In the genomic region with DNA sequence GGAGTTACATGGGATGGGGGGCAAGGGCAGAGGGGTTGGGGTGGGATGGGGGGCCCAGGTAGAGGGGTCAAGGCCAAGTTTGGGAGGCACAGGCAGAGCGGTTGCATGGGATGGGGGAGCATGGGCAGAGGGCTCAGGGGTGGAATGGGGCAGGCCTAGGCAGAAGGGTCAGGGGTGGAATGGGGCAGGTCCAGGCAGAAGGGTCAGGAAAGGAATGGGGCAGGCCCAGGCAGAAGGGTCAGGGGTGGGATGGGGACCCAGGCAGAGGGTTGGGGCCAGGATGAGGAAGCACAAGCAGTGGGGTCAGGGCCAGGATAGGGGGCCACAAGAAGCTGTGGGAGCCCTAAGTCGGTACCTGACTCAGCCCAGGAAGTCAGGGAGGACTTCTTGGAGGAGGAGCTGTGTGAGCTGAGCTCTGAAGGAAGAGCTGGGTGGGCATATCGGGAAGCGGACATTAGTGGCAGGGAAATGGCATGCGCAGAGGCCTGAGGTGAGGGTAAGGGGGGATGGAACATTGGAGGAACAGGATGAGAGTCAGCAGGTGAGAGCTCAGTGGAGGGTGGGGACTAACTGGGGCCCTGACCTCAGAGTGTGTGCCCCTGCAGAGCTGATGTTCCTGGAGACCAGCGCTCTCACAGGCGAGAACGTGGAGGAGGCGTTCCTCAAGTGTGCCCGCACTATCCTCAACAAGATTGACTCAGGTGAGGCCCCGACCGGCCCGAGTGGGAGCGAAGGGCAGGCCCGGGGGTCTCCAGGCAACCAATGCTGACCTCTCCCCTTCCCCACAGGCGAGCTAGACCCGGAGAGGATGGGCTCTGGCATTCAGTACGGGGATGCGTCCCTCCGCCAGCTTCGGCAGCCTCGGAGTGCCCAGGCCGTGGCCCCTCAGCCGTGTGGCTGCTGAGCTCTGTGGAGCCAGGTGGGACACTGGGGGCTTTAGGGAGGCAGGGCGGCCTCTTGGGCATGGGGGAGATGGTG, we compare ENCODE assay signal across 26 cellular contexts. TPM values are rescaled to one million over a fixed set of nuclear protein-coding genes. Genes with fewer than 3 reads are reported as not detected.
A peak's percentile ranks its signal among the peaks of the same experiment; 100 is the strongest.
DNase-seq lines count a peak whose midpoint lies in the region; ATAC-seq and TF ChIP-seq lines count a peak whose summit lies in the region.
"Had no signal": no experiment of that assay in that cellular context is flagged by ENCODE, and none has a peak within 500 bp of the region (broad histone marks: within the 10 kb centered on the region; RNA-seq: fewer than 3 reads in every experiment).

No MANE protein-coding gene starts in this region.

- TF ChIP-seq RAD21 in IMR-90 (IDR thresholded peaks at IDR 0.05; ENCODE audit: low read length), result no peak

- no peaks in the 10 kb centered on the region for H3K27me3 ChIP-seq in IMR-90 (ENCODE audit: control insufficient read depth, insufficient read depth, low read length)
- H3K27me3 ChIP-seq in tibial artery, result no peaks in the 10 kb centered on the region
- H3K27me3 ChIP-seq: BLaER1 treated with 17β-estradiol and CSF1 and Interleukin-3, amounts not matched to agents 10 nM and 100 nM; heart left ventricle; suprapubic skin; vagina had no signal

- H2BK15ac ChIP-seq in IMR-90 (ENCODE audit: low read depth, low read length), result no peak overlapping the region

- no peak overlapping the region for H3K9ac ChIP-seq in IMR-90 (ENCODE audit: low read depth, low read length)
- H3K9ac ChIP-seq: BLaER1 treated with 17β-estradiol and CSF1 and Interleukin-3, amounts not matched to agents 10 nM and 100 nM had no signal

- CTCF ChIA-PET in activated naive CD4-positive, alpha-beta T cell treated with anti-CD3 and anti-CD28 coated beads, Interleukin-2, amount 10 ng/mL, durations not matched to agents 7 days and 5 days (lab: Charles Lee), result interaction anchor here (0.9 kb wide), 1 partner anchor 12 kb away, joined by 4 read pairs; a partner anchor contains a TSS
- CTCF ChIA-PET in IMR-90 (lab: Yijun Ruan, JAX), result no interaction called here

- no peak for TF ChIP-seq POLR2A in IMR-90 (IDR thresholded peaks at IDR 0.05; ENCODE audit: low read depth, low read length)

- no peaks in the 10 kb centered on the region for H4K20me1 ChIP-seq in IMR-90 (ENCODE audit: insufficient read depth, low read length)

- H3K4me1 ChIP-seq in IMR-90 (ENCODE audit: control insufficient read depth, insufficient read depth, low read length) (no peaks in the 10 kb centered on the region; the same call in 1 of the 2 replicates), tibial artery (peaks cover 0 to 20% (median 15%) of the 10 kb centered on the region in 4 donors)
- H3K4me1 ChIP-seq: heart left ventricle, suprapubic skin, vagina had no signal

- intact Hi-C loops in IMR-90 (cut with micrococcal nuclease), result no loop called here
- intact Hi-C loops in tibial artery (cut with DNase I; ENCODE audit: low total_unique reads), result no loop called here

- POLR2A ChIA-PET in IMR-90 (lab: Charles Lee; ENCODE audit: unreplicated experiment), result no interaction called here

- H2BK120ac ChIP-seq in IMR-90 (ENCODE audit: low read depth, low read length), result no peak overlapping the region

- no peak overlapping the region for H3K56ac ChIP-seq in IMR-90 (ENCODE audit: extremely low read depth, insufficient read depth, low read length)

- BruUV-seq in IMR-90 (replicated peaks; lab: Mats Ljungman, UMichigan), result no TSS peak

- H2AK5ac ChIP-seq in IMR-90 (ENCODE audit: low read depth, low read length), result no peak overlapping the region

- no peak overlapping the region for H2AFZ ChIP-seq in IMR-90 (replicated peaks; ENCODE audit: low read length, poor library complexity)

- H3K18ac ChIP-seq in IMR-90 (ENCODE audit: low read depth, low read length), result no peak overlapping the region

- no peak overlapping the region for H3K4me3 Mint-ChIP-seq in activated naive CD4-positive, alpha-beta T cell treated with anti-CD3 and anti-CD28 coated beads, Interleukin-2, amount 10 ng/mL, durations not matched to agents 7 days and 5 days
- no peak overlapping the region for H3K4me3 Mint-ChIP-seq in memory B cell
- H3K4me3 Mint-ChIP-seq: activated T-cell treated with anti-CD3 and anti-CD28 coated beads, Interleukin-2, amount 50 U/mL, for 24 hours had no signal

- H3K27me3 Mint-ChIP-seq in activated naive CD4-positive, alpha-beta T cell treated with anti-CD3 and anti-CD28 coated beads, Interleukin-2, amount 10 ng/mL, durations not matched to agents 7 days and 5 days, result no peaks in the 10 kb centered on the region
- H3K27me3 Mint-ChIP-seq in memory B cell, result no peaks in the 10 kb centered on the region
- H3K27me3 Mint-ChIP-seq: activated T-cell treated with anti-CD3 and anti-CD28 coated beads, Interleukin-2, amount 50 U/mL, for 24 hours had no signal

- H2BK5ac ChIP-seq in IMR-90 (ENCODE audit: low read depth, low read length, poor library complexity, severe bottlenecking), result no peak overlapping the region

- peaks cover 0 to 1% of the 10 kb centered on the region in 2 experiments; a peak in 1 of 4 replicates for H3K79me1 ChIP-seq in IMR-90 (ENCODE audit: low read depth in 1 of 2, low read length in 2 of 2)

- ATAC-seq in activated naive CD4-positive, alpha-beta T cell treated with anti-CD3 and anti-CD28 coated beads, Interleukin-2, amount 50 U/mL, for 72 hours, result no peak
- ATAC-seq in IMR-90 (ENCODE audit: low read depth) (no peak), memory B cell (ENCODE audit: low read depth) (no peak), HG03432 (IDR thresholded peaks at IDR 0.05; ENCODE audit: unreplicated experiment) (no peak)

- WGBS in IMR-90 (ENCODE audit: extremely low coverage in 2 of 2, insufficient read length in 1 of 2), 2 experiments, result 94% methylated on average over 5 of the region's 25 CpGs; no CpG with 5 or more reads in 1 of the 2 experiments

- no peak overlapping the region for H3K23ac ChIP-seq in IMR-90 (ENCODE audit: low read depth, low read length)

- H3K9me3 Mint-ChIP-seq in activated naive CD4-positive, alpha-beta T cell treated with anti-CD3 and anti-CD28 coated beads, Interleukin-2, amount 50 U/mL, for 72 hours, result no peaks in the 10 kb centered on the region
- no peaks in the 10 kb centered on the region for H3K9me3 Mint-ChIP-seq in activated naive CD4-positive, alpha-beta T cell treated with anti-CD3 and anti-CD28 coated beads, Interleukin-2, amount 10 ng/mL, durations not matched to agents 7 days and 5 days
- H3K9me3 Mint-ChIP-seq in memory B cell, result no peaks in the 10 kb centered on the region
- H3K9me3 Mint-ChIP-seq: activated T-cell treated with anti-CD3 and anti-CD28 coated beads, Interleukin-2, amount 50 U/mL, for 24 hours had no signal

- H4K8ac ChIP-seq in IMR-90 (ENCODE audit: low read depth in 2 of 2, low read length in 2 of 2), result no peak overlapping the region

- DNase-seq in activated naive CD4-positive, alpha-beta T cell treated with anti-CD3 and anti-CD28 coated beads, Interleukin-2, amount 50 U/mL, for 72 hours (ENCODE audit: low spot score in 2 of 2), result no peak
- no peak for DNase-seq in activated naive CD4-positive, alpha-beta T cell treated with anti-CD3 and anti-CD28 coated beads, Interleukin-2, amount 10 ng/mL, durations not matched to agents 7 days and 5 days
- DNase-seq in IMR-90, result no peak
- DNase-seq in memory B cell (ENCODE audit: low spot score in 2 of 2), result no peak
- no peak for DNase-seq in tibial artery
- no peak for DNase-seq in superior temporal gyrus (ENCODE audit: extremely low spot score)
- no peak for DNase-seq in HuH-7.5 (ENCODE audit: low spot score)
- DNase-seq: ACHN; activated CD4-positive, alpha-beta T cell treated with anti-CD3 and anti-CD28 coated beads, Interleukin-2, amount 50 U/mL, for 48 hours; activated naive CD4-positive, alpha-beta T cell treated with Interleukin-2 at 50 U/mL for 16 hours; activated T-cell treated with anti-CD3 and anti-CD28 coated beads, Interleukin-2, amount 50 U/mL, for 24 hours; HCEC 1CT; NCI-H1105; NCI-H2029; NCI-H226; NCI-H774; nucleus accumbens had no signal

- peaks cover 14% of the 10 kb centered on the region for H3K36me3 ChIP-seq in IMR-90 (ENCODE audit: control insufficient read depth, insufficient read depth, low read length)
- peaks cover 9 to 75% (median 26%) of the 10 kb centered on the region in 3 donors for H3K36me3 ChIP-seq in tibial artery

- H3K4me1 Mint-ChIP-seq in activated naive CD4-positive, alpha-beta T cell treated with anti-CD3 and anti-CD28 coated beads, Interleukin-2, amount 10 ng/mL, durations not matched to agents 7 days and 5 days, result peaks cover 4% of the 10 kb centered on the region
- H3K4me1 Mint-ChIP-seq in memory B cell, result peaks cover 22% of the 10 kb centered on the region

- H4K5ac ChIP-seq in IMR-90 (ENCODE audit: low read depth, low read length), result no peak overlapping the region

- no peak overlapping the region for H3K4me2 ChIP-seq in IMR-90 (ENCODE audit: low read depth, low read length)
- H3K4me2 ChIP-seq: BLaER1 treated with 17β-estradiol and CSF1 and Interleukin-3, amounts not matched to agents 10 nM and 100 nM had no signal

- H2AK9ac ChIP-seq in IMR-90 (replicated peaks; ENCODE audit: low read depth, low read length, poor library complexity), result peak overlapping the region; percentile 55

- H3K9me3 ChIP-seq in IMR-90 (ENCODE audit: control insufficient read depth, insufficient read depth, low read length) (no peaks in the 10 kb centered on the region), tibial artery (no peaks in the 10 kb centered on the region)
- H3K9me3 ChIP-seq: BLaER1 treated with 17β-estradiol and CSF1 and Interleukin-3, amounts not matched to agents 10 nM and 100 nM; heart left ventricle; suprapubic skin; vagina had no signal

- no peak overlapping the region for H3K4ac ChIP-seq in IMR-90 (ENCODE audit: low read depth, low read length)

- TF ChIP-seq CTCF in IMR-90 (conservative IDR thresholded peaks at IDR 0.05; ENCODE audit: low read depth, low read length), result no peak
- no peak for TF ChIP-seq CTCF in tibial artery (IDR thresholded peaks at IDR 0.05)

- no peak overlapping the region for H4K91ac ChIP-seq in IMR-90 (ENCODE audit: insufficient read depth, low read depth, low read length)

- no peak overlapping the region for H2BK20ac ChIP-seq in IMR-90 (ENCODE audit: low read depth, low read length)

- no peak overlapping the region for H3K14ac ChIP-seq in IMR-90 (replicated peaks; ENCODE audit: low read depth, low read length)

- H3K9me1 ChIP-seq in IMR-90 (ENCODE audit: insufficient read depth, low read length), result peaks cover under 1% of the 10 kb centered on the region; the same call in 1 of the 2 replicates

- H3K36me3 Mint-ChIP-seq in activated naive CD4-positive, alpha-beta T cell treated with anti-CD3 and anti-CD28 coated beads, Interleukin-2, amount 50 U/mL, for 72 hours, result peaks cover 0 to 11% of the 10 kb centered on the region in 2 donors
- H3K36me3 Mint-ChIP-seq in activated naive CD4-positive, alpha-beta T cell treated with anti-CD3 and anti-CD28 coated beads, Interleukin-2, amount 10 ng/mL, durations not matched to agents 7 days and 5 days, result peaks cover 32% of the 10 kb centered on the region
- H3K36me3 Mint-ChIP-seq in memory B cell, result peaks cover 46% of the 10 kb centered on the region

- dilution Hi-C loops in IMR-90 (cut with HindIII; ENCODE audit: low sequenced_read_pairs, unreplicated experiment), result no loop called here

- H3K4me3 ChIP-seq in IMR-90 (ENCODE audit: insufficient read depth, low read depth, low read length) (no peak overlapping the region), tibial artery (no peak overlapping the region)
- H3K4me3 ChIP-seq: BLaER1 treated with 17β-estradiol and CSF1 and Interleukin-3, amounts not matched to agents 10 nM and 100 nM; heart left ventricle; lung; suprapubic skin; vagina had no signal

- in situ Hi-C loops in IMR-90 (cut with MboI; ENCODE audit: low sequenced_read_pairs), result no loop called here

- peak overlapping the region; percentile 48 to 67 for H3K27ac Mint-ChIP-seq in activated naive CD4-positive, alpha-beta T cell treated with anti-CD3 and anti-CD28 coated beads, Interleukin-2, amount 50 U/mL, for 72 hours
- no peak overlapping the region for H3K27ac Mint-ChIP-seq in activated naive CD4-positive, alpha-beta T cell treated with anti-CD3 and anti-CD28 coated beads, Interleukin-2, amount 10 ng/mL, durations not matched to agents 7 days and 5 days
- peak overlapping the region; percentile 70 for H3K27ac Mint-ChIP-seq in memory B cell

- H3K27ac ChIP-seq in IMR-90 (ENCODE audit: insufficient read depth, low read length) (no peak overlapping the region), tibial artery (peak overlapping the region; percentile 6 to 34)
- H3K27ac ChIP-seq: BLaER1 treated with 17β-estradiol and CSF1 and Interleukin-3, amounts not matched to agents 10 nM and 100 nM; heart left ventricle; suprapubic skin; vagina had no signal

RNA-seq across cellular contexts. Expression of a gene that starts 8.3 kb away (rescaled TPM):
- total RNA-seq in activated naive CD4-positive, alpha-beta T cell treated with anti-CD3 and anti-CD28 coated beads, Interleukin-2, amount 50 U/mL, for 72 hours, result 10 to 100 TPM; 42.8 to 60.6 TPM
- total RNA-seq in IMR-90 (2012; rRNA removed), result 7.9 and 8.3 TPM in 2 replicates
- polyA plus RNA-seq in IMR-90 (2012; rRNA removed), result 21.4 and 25.9 TPM in 2 replicates
- 49.0 and 50.2 TPM in 2 replicates for polyA plus RNA-seq in IMR-90 (2012; cell fraction: cytosol; rRNA removed)
- 34.1 and 62.8 TPM in 2 replicates for polyA plus RNA-seq in IMR-90 (2012; cell fraction: nucleus; rRNA removed; ENCODE audit: low replicate concordance)

RNA-seq across cellular contexts. Expression of a gene that starts 11.0 kb away (rescaled TPM):
- not detected for total RNA-seq in activated naive CD4-positive, alpha-beta T cell treated with anti-CD3 and anti-CD28 coated beads, Interleukin-2, amount 50 U/mL, for 72 hours
- not detected in 2 replicates for total RNA-seq in IMR-90 (2012; rRNA removed)
- polyA plus RNA-seq in IMR-90 (2012; rRNA removed), result 0.44 TPM in 1 of 2 replicates, not detected in the other
- polyA plus RNA-seq in IMR-90 (2012; cell fraction: cytosol; rRNA removed), result 0.24 and 1.6 TPM in 2 replicates
- 0.64 TPM in 1 of 2 replicates, not detected in the other for polyA plus RNA-seq in IMR-90 (2012; cell fraction: nucleus; rRNA removed; ENCODE audit: low replicate concordance)
- total RNA-seq: Daoy, dermis microvascular lymphatic vessel endothelial cell, M059J had no signal

RNA-seq across cellular contexts. Expression of a gene that starts 12.6 kb away (rescaled TPM):
- 10 to 100 TPM; 88.3 to 96.7 TPM for total RNA-seq in activated naive CD4-positive, alpha-beta T cell treated with anti-CD3 and anti-CD28 coated beads, Interleukin-2, amount 50 U/mL, for 72 hours
- total RNA-seq in IMR-90 (2012; rRNA removed), result 50.5 and 54.1 TPM in 2 replicates
- polyA plus RNA-seq in IMR-90 (2012; rRNA removed), result 60.2 and 62.7 TPM in 2 replicates
- 39.4 and 78.4 TPM in 2 replicates for polyA plus RNA-seq in IMR-90 (2012; cell fraction: cytosol; rRNA removed)
- polyA plus RNA-seq in IMR-90 (2012; cell fraction: nucleus; rRNA removed; ENCODE audit: low replicate concordance), result 64.4 and 149 TPM in 2 replicates

RNA-seq across cellular contexts. Expression of a gene that starts 35.3 kb away (rescaled TPM):
- 100 to 1,000 TPM; 197 to 227 TPM for total RNA-seq in activated naive CD4-positive, alpha-beta T cell treated with anti-CD3 and anti-CD28 coated beads, Interleukin-2, amount 50 U/mL, for 72 hours
- 28.3 and 30.3 TPM in 2 replicates for total RNA-seq in IMR-90 (2012; rRNA removed)
- polyA plus RNA-seq in IMR-90 (2012; rRNA removed), result 81.3 and 158 TPM in 2 replicates
- polyA plus RNA-seq in IMR-90 (2012; cell fraction: cytosol; rRNA removed), result 89.7 and 101 TPM in 2 replicates
- polyA plus RNA-seq in IMR-90 (2012; cell fraction: nucleus; rRNA removed; ENCODE audit: low replicate concordance), result 76.5 and 101 TPM in 2 replicates

RNA-seq across cellular contexts. Expression of a gene that starts 36.1 kb away (rescaled TPM):
- 10 to 100 TPM; 21.4 to 23.2 TPM for total RNA-seq in activated naive CD4-positive, alpha-beta T cell treated with anti-CD3 and anti-CD28 coated beads, Interleukin-2, amount 50 U/mL, for 72 hours
- total RNA-seq in IMR-90 (2012; rRNA removed), result 0.28 and 0.54 TPM in 2 replicates
- 4.9 and 5.4 TPM in 2 replicates for polyA plus RNA-seq in IMR-90 (2012; rRNA removed)
- polyA plus RNA-seq in IMR-90 (2012; cell fraction: cytosol; rRNA removed), result 4.2 and 5.8 TPM in 2 replicates
- polyA plus RNA-seq in IMR-90 (2012; cell fraction: nucleus; rRNA removed; ENCODE audit: low replicate concordance), result 6.8 and 12.2 TPM in 2 replicates
